9 cellular contexts compared by ENCODE assay signal in genomic region chr11:88552377-88553029, GRCh38.
DNase-seq lines count a peak whose midpoint lies in the region; ATAC-seq and TF ChIP-seq lines count a peak whose summit lies in the region.
"Had no signal": no experiment of that assay in that cellular context is flagged by ENCODE, and none has a peak within 500 bp of the region (broad histone marks: within the 10 kb centered on the region; RNA-seq: fewer than 3 reads in every experiment).

No MANE protein-coding gene starts in this region.

- no peak overlapping the region for H3K4me3 ChIP-seq in aorta (ENCODE audit: low read length in 2 of 2)

- H4K20me1 ChIP-seq in H9 (ENCODE audit: control insufficient read depth, insufficient read depth, insufficient read length) = no peaks in the 10 kb centered on the region

- no peak overlapping the region for H3T11ph ChIP-seq in H9 (ENCODE audit: low read length)

- H2BK15ac ChIP-seq in H9 (ENCODE audit: low read depth, low read length) = no peak overlapping the region

- no peak overlapping the region for H3K4me2 ChIP-seq in H9 (ENCODE audit: insufficient read depth, insufficient read length, low read length)

- H3K14ac ChIP-seq in H9 (ENCODE audit: insufficient read depth, low read length) = no peak overlapping the region

- H3K79me2 ChIP-seq in H9 (ENCODE audit: insufficient read depth, low read length) = no peaks in the 10 kb centered on the region

- no peak overlapping the region for H3K56ac ChIP-seq in H9 (ENCODE audit: insufficient read length, low read depth, low read length)

- peak; percentile 70 for ATAC-seq in central memory CD8-positive, alpha-beta T cell (replicated peaks; ENCODE audit: extremely low read depth, poor library complexity, severe bottlenecking)
- ATAC-seq in aorta (ENCODE audit: low FRiP score) = no peak

- no peaks in the 10 kb centered on the region for H3K23me2 ChIP-seq in H9 (ENCODE audit: insufficient read length, low read depth, low read length, poor library complexity, severe bottlenecking)

- H3K27me3 ChIP-seq in H9 (ENCODE audit: insufficient read depth, low read length) = no peaks in the 10 kb centered on the region
- no peaks in the 10 kb centered on the region for H3K27me3 ChIP-seq in aorta (ENCODE audit: control insufficient read depth in 1 of 2, insufficient read depth in 2 of 2, low read length in 1 of 2)

- no peak overlapping the region; a peak in 1 of 7 replicates for H3K27ac Mint-ChIP-seq in H9
- H3K27ac Mint-ChIP-seq in central memory CD8-positive, alpha-beta T cell (ENCODE audit: low read depth) = no peak overlapping the region
- peak overlapping the region; percentile 74 for H3K27ac Mint-ChIP-seq in mesothelial cell of epicardium
- H3K27ac Mint-ChIP-seq: naive B cell had no signal

- no CpG with 5 or more reads among the region's 3 CpGs for WGBS in H9 (ENCODE audit: extremely low coverage, insufficient read length, low lambda C conversion rate)
- 32 to 56% methylated on average over 3 of the region's 3 CpGs for WGBS in aorta, 2 donors

- H3K36me3 Mint-ChIP-seq in H9 (ENCODE audit: insufficient read depth in 1 of 3, low read depth in 3 of 3) (no peaks in the 10 kb centered on the region), mesothelial cell of epicardium (no peaks in the 10 kb centered on the region)
- no peaks in the 10 kb centered on the region for H3K36me3 Mint-ChIP-seq in central memory CD8-positive, alpha-beta T cell (ENCODE audit: insufficient read depth)
- H3K36me3 Mint-ChIP-seq: naive B cell had no signal

- intact Hi-C loops in aorta (cut with DNase I) = no loop called here

- H3K27ac ChIP-seq in H9 (ENCODE audit: insufficient read length, low read depth, low read length) = no peak overlapping the region
- H3K27ac ChIP-seq in aorta (ENCODE audit: low read depth in 1 of 2, low read length in 2 of 2) = no peak overlapping the region

- no peak overlapping the region for H3K4ac ChIP-seq in H9 (ENCODE audit: low read depth, low read length)

- no peak overlapping the region for H3K9ac ChIP-seq in H9 (ENCODE audit: extremely low read depth, insufficient read length, low read length)

- H3K36me3 ChIP-seq in aorta (ENCODE audit: control insufficient read depth in 1 of 2, insufficient read depth in 2 of 2, low read length in 1 of 2) = no peaks in the 10 kb centered on the region

- no peak overlapping the region for H3K4me3 Mint-ChIP-seq in H9
- no peak overlapping the region for H3K4me3 Mint-ChIP-seq in central memory CD8-positive, alpha-beta T cell
- no peak overlapping the region for H3K4me3 Mint-ChIP-seq in mesothelial cell of epicardium
- H3K4me3 Mint-ChIP-seq: naive B cell had no signal

- no peaks in the 10 kb centered on the region for H3K79me1 ChIP-seq in H9 (ENCODE audit: insufficient read depth, low read depth, low read length, poor library complexity, severe bottlenecking)

- no peak overlapping the region for H2BK5ac ChIP-seq in H9 (ENCODE audit: insufficient read length, low read length)

- H4K91ac ChIP-seq in H9 (ENCODE audit: insufficient read length, low read depth, low read length) = no peak overlapping the region

- DNase-seq in activated gamma-delta T cell treated with Interleukin-2 at 50 U/mL for 16 hours (peak; percentile 33), activated gamma-delta T cell (lab: John Stamatoyannopoulos, UW) (no peak), H9 (peak; percentile 79), Kasumi-1 (lab: John Stamatoyannopoulos, UW) (peak; percentile 58 to 79), UCSD-AML1 (lab: John Stamatoyannopoulos, UW; ENCODE audit: unreplicated experiment) (peak; percentile 41), mesothelial cell of epicardium (ENCODE audit: low spot score in 2 of 2, unreplicated experiment in 2 of 2) (peak in 1 of 2 experiments; percentile 53), aorta (peak; percentile 52 to 65)
- peak in 1 of 2 donors; percentile 24 for DNase-seq in central memory CD8-positive, alpha-beta T cell (ENCODE audit: low spot score in 2 of 2)
- DNase-seq: naive B cell had no signal

- H2BK120ac ChIP-seq in H9 (ENCODE audit: low read depth, low read length, poor library complexity, severe bottlenecking) = no peak overlapping the region

- H4K8ac ChIP-seq in H9 (replicated peaks; ENCODE audit: insufficient read length, low read depth, low read length) = no peak overlapping the region

- H2BK12ac ChIP-seq in H9 (ENCODE audit: insufficient read length, low read depth, low read length) = no peak overlapping the region

- H2BK20ac ChIP-seq in H9 (ENCODE audit: low read depth, low read length, poor library complexity, severe bottlenecking) = no peak overlapping the region

- TF ChIP-seq CTCF in H9 (conservative IDR thresholded peaks at IDR 0.05) = peak; percentile 85
- TF ChIP-seq CTCF in mesothelial cell of epicardium (IDR thresholded peaks at IDR 0.05; ENCODE audit: unreplicated experiment) = peak; percentile 71

- H3K4me1 ChIP-seq in H9 (ENCODE audit: insufficient read depth, low read length) (no peaks in the 10 kb centered on the region; the same call in 1 of the 2 replicates), aorta (ENCODE audit: control insufficient read depth in 1 of 2, insufficient read depth in 2 of 2, low read length in 2 of 2) (no peaks in the 10 kb centered on the region)

- no peak overlapping the region for H2AFZ ChIP-seq in H9 (ENCODE audit: low read length)

- H3K27me3 Mint-ChIP-seq in H9 (ENCODE audit: low read depth) (no peaks in the 10 kb centered on the region), mesothelial cell of epicardium (ENCODE audit: low read depth) (no peaks in the 10 kb centered on the region)
- H3K27me3 Mint-ChIP-seq in central memory CD8-positive, alpha-beta T cell = peaks cover 10% of the 10 kb centered on the region

- no peak overlapping the region for H3K23ac ChIP-seq in H9 (ENCODE audit: insufficient read length, low read depth, low read length)

- H4K5ac ChIP-seq in H9 (ENCODE audit: insufficient read length, low read depth, low read length) = no peak overlapping the region

- H3K18ac ChIP-seq in H9 (ENCODE audit: insufficient read length, low read depth, low read length) = no peak overlapping the region

- H3K9me3 Mint-ChIP-seq in H9 = no peaks in the 10 kb centered on the region
- H3K9me3 Mint-ChIP-seq in central memory CD8-positive, alpha-beta T cell = no peaks in the 10 kb centered on the region
- peaks cover 3% of the 10 kb centered on the region for H3K9me3 Mint-ChIP-seq in mesothelial cell of epicardium
- H3K9me3 Mint-ChIP-seq: naive B cell had no signal

- H3K4me1 Mint-ChIP-seq in H9 (peaks cover 5 to 10% of the 10 kb centered on the region in 2 experiments; a peak in 3 of 4 replicates), mesothelial cell of epicardium (peaks cover 47% of the 10 kb centered on the region)
- H3K4me1 Mint-ChIP-seq in central memory CD8-positive, alpha-beta T cell = no peaks in the 10 kb centered on the region
- H3K4me1 Mint-ChIP-seq: naive B cell had no signal

- H3K9me3 ChIP-seq in H9 (ENCODE audit: control insufficient read depth, low read depth, low read length) (no peaks in the 10 kb centered on the region), aorta (ENCODE audit: control insufficient read depth, low read length) (no peaks in the 10 kb centered on the region)

- no peak overlapping the region for H2AK5ac ChIP-seq in H9 (ENCODE audit: insufficient read length, low read length)
